Comparison of ENCODE assay signal across 22 cellular contexts in genomic region chr1:88609051-88609450, GRCh38.
A peak's percentile ranks its signal among the peaks of the same experiment; 100 is the strongest.
DNase-seq lines count a peak whose midpoint lies in the region; TF ChIP-seq lines count a peak whose summit lies in the region.
"Had no signal": no experiment of that assay in that cellular context is flagged by ENCODE, and none has a peak within 500 bp of the region (broad histone marks: within the 10 kb centered on the region; RNA-seq: fewer than 3 reads in every experiment).

No MANE protein-coding gene starts in this region.

- no peaks in the 10 kb centered on the region for H3K27me3 Mint-ChIP-seq in activated naive CD4-positive, alpha-beta T cell treated with anti-CD3 and anti-CD28 coated beads for 36 hours (ENCODE audit: low read depth)

- TF ChIP-seq POLR2A in NB4 (IDR thresholded peaks at IDR 0.05; ENCODE audit: extremely low read depth, insufficient read length) = no peak

- no peak overlapping the region for H3K4me3 ChIP-seq in NB4 (ENCODE audit: low read depth, low read length)
- no peak overlapping the region for H3K4me3 ChIP-seq in epithelial cell of esophagus (ENCODE audit: low read length)
- H3K4me3 ChIP-seq: esophagus squamous epithelium, gastrocnemius medialis, lower lobe of right lung, Peyer's patch, SK-N-MC had no signal

- no peak for TF ChIP-seq CTCF in NB4 (IDR thresholded peaks at IDR 0.05; ENCODE audit: low read depth, low read length)
- no peak for TF ChIP-seq CTCF in epithelial cell of esophagus (IDR thresholded peaks at IDR 0.05; ENCODE audit: insufficient read depth, low read depth, low read length, missing control alignments)

- CTCF ChIA-PET in activated naive CD4-positive, alpha-beta T cell treated with anti-CD3 and anti-CD28 coated beads for 36 hours (lab: Charles Lee) = interaction anchor here (0.7 to 1.4 kb wide), 3 partner anchors 13 to 97 kb away, joined by 3 read pairs; no protein-coding TSS in a partner anchor

- no peak overlapping the region for H3K4me3 Mint-ChIP-seq in activated naive CD4-positive, alpha-beta T cell treated with anti-CD3 and anti-CD28 coated beads for 36 hours
- H3K4me3 Mint-ChIP-seq: activated B cell treated with CpG ODN at 0.5 μM for 24 hours; CD4-positive, CD25-positive, alpha-beta regulatory T cell; neural crest cell had no signal

- H3K27ac Mint-ChIP-seq in activated naive CD4-positive, alpha-beta T cell treated with anti-CD3 and anti-CD28 coated beads for 36 hours = no peak overlapping the region
- H3K27ac Mint-ChIP-seq: activated B cell treated with CpG ODN at 0.5 μM for 24 hours; CD4-positive, CD25-positive, alpha-beta regulatory T cell had no signal

- no peaks in the 10 kb centered on the region for H3K9me3 Mint-ChIP-seq in activated naive CD4-positive, alpha-beta T cell treated with anti-CD3 and anti-CD28 coated beads for 36 hours
- H3K9me3 Mint-ChIP-seq: activated B cell treated with CpG ODN at 0.5 μM for 24 hours, neural crest cell had no signal

- DNase-seq in DMS53 treated with DMSO at 0.1 percent for 48 hours (lab: John Stamatoyannopoulos, UW; ENCODE audit: unreplicated experiment) = peak; percentile 97
- DNase-seq in NB4 (ENCODE audit: low read depth) = peak; percentile 4
- peak; percentile 4 for DNase-seq in NCI-H2196 treated with DMSO at 0.1 percent for 48 hours (lab: John Stamatoyannopoulos, UW; ENCODE audit: unreplicated experiment)
- DNase-seq in epithelial cell of esophagus (ENCODE audit: low read depth) = peak; percentile 4
- no peak for DNase-seq in D341Med (ENCODE audit: low spot score)
- DNase-seq in HuH-7 (ENCODE audit: low spot score) = no peak
- DNase-seq in activated naive CD4-positive, alpha-beta T cell treated with anti-CD3 and anti-CD28 coated beads for 36 hours = no peak
- DNase-seq: activated B cell treated with CpG ODN at 0.5 μM for 24 hours; activated CD4-positive, alpha-beta T cell treated with anti-CD3 and anti-CD28 coated beads, Interleukin-2, amount 50 U/mL, for 4 hours; activated effector memory CD4-positive, alpha-beta T cell treated with anti-CD3 and anti-CD28 coated beads, Interleukin-2, amount 50 U/mL, for 16 hours; brain microvascular endothelial cell; CD4-positive, CD25-positive, alpha-beta regulatory T cell; DMS 273 treated with DMSO at 0.1 percent for 48 hours; esophagus squamous epithelium; gastrocnemius medialis; hypothalamus; lower lobe of right lung; NCI-H2171 treated with DMSO at 0.1 percent for 48 hours; NK-92 treated with Interleukin-12 subunit alpha and Interleukin-12 subunit beta, amount 100 ng/mL, for 24 hours; Peyer's patch had no signal

- no peaks in the 10 kb centered on the region for H3K4me1 Mint-ChIP-seq in activated naive CD4-positive, alpha-beta T cell treated with anti-CD3 and anti-CD28 coated beads for 36 hours (ENCODE audit: low read depth)
- H3K4me1 Mint-ChIP-seq: activated B cell treated with CpG ODN at 0.5 μM for 24 hours had no signal

- no peaks in the 10 kb centered on the region for H3K36me3 Mint-ChIP-seq in activated naive CD4-positive, alpha-beta T cell treated with anti-CD3 and anti-CD28 coated beads for 36 hours (ENCODE audit: low read depth)
- H3K36me3 Mint-ChIP-seq: CD4-positive, CD25-positive, alpha-beta regulatory T cell had no signal

- intact Hi-C loops in activated naive CD4-positive, alpha-beta T cell treated with anti-CD3 and anti-CD28 coated beads for 36 hours (cut with micrococcal nuclease) = no loop called here

Comparison
In these comparisons a context has a peak if more than half of its experiments do, and no peak if none do; other contexts are left out.
1. DNase-seq: peak in DMS53 treated with DMSO at 0.1 percent for 48 hours (single experiment), NB4 (single experiment), NCI-H2196 treated with DMSO at 0.1 percent for 48 hours (single experiment) and epithelial cell of esophagus (single experiment); none in D341Med (single experiment), HuH-7 (single experiment) and activated naive CD4-positive, alpha-beta T cell treated with anti-CD3 and anti-CD28 coated beads for 36 hours (single experiment).